In the genomic region with DNA sequence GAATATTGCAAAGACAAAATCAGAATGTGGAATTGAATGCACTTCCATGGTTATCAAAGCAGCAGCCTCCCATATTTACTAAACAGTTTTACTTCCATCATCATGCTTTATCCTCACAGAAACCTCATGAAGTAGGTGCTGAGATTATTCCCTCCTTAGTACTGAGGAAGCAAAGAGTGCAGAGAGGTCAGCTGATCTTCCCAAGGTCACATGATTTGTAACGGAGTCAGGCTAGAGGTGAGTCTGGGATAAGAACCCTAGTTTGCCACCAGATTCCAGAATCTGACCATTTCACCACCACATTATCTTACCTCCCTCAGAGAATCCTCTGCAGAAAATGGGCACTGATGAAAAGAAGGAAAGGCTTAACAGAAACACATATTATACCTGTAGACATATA, we compare ENCODE assay signal across 25 cellular contexts.
"Had no signal": no experiment of that assay in that cellular context is flagged by ENCODE, and none has a peak within 500 bp of the region (broad histone marks: within the 10 kb centered on the region; RNA-seq: fewer than 3 reads in every experiment).

No MANE protein-coding gene starts in this region.

- FAIRE-seq: HepG2, RCC 7860 had no signal

- H3K4me1 ChIP-seq: SJSA1 had no signal

- H3K9me3 ChIP-seq: SJSA1 had no signal

- H3K4me3 ChIP-seq: SJSA1, SK-N-MC had no signal

- DNase-seq: IMR-90, KBM-7, MV-4-11, NCI-H1048, NCI-H1105, NCI-H1417, NCI-H1436 treated with DMSO at 0.1 percent for 48 hours, NCI-H1694, NCI-H187 treated with DMSO at 0.1 percent for 48 hours, NCI-H2029 treated with DMSO at 0.1 percent for 48 hours, NCI-H226, NCI-H446, NCI-H510A, NCI-H524 treated with DMSO at 0.1 percent for 48 hours, NCI-H69, NCI-H774, Right ventricle myocardium superior, RPMI8226, SIG-M5, SW 1271, T-cell had no signal

- ATAC-seq: HepG2, T-cell had no signal

- H3K27ac ChIP-seq: SJSA1, SK-N-MC had no signal

- H3K36me3 ChIP-seq: SJSA1 had no signal
